In the genomic region with DNA sequence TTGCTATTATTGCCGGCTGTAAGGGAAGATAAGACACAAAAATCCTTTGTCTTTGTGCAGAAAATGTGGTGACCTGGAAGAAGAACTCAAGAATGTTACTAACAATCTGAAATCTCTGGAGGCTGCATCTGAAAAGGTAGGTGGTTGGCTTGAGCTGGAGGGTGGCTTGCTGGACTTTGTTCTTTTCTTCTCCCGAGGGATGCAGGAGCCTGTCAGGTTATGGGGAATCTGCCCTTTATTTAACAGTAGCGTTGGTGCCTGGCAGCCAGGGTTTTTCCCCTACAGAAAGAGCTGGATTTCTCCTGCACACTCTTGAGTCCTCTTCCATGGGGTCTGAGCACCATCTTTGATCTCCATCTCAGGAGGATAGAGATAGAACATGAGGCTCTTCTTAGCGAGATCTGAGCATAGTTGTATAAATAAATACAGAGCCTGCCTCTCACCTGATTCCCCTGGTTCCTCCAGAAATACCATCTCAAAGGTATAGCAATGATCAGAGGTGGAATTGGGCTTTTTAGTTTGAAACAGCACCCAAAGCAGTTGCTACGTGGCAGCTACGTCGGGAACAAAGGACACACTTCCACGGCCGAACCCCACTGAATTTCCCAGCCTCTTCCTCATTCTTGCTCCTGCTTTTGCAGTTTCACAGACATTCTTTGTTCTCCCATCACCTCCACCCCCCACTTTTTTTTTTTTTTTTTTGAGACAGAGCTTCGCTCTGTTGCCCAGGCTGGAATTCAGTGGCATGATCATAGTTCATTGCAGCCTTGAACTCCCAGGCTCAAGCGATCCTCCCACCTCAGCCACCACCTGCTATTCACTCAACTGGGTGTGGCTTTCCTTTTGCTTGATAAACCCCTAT, we compare ENCODE assay signal across 13 cellular contexts. TPM values are rescaled to one million over a fixed set of nuclear protein-coding genes. Genes with fewer than 3 reads are reported as not detected.
DNase-seq lines count a peak whose midpoint lies in the region; ATAC-seq, FAIRE-seq and TF ChIP-seq lines count a peak whose summit lies in the region.
"Had no signal": no experiment of that assay in that cellular context is flagged by ENCODE, and none has a peak within 500 bp of the region (broad histone marks: within the 10 kb centered on the region; RNA-seq: fewer than 3 reads in every experiment).

No MANE protein-coding gene starts in this region.

- H3K36me3 Mint-ChIP-seq in WTC11, result peaks cover 90% of the 10 kb centered on the region

- peaks cover 91% of the 10 kb centered on the region for H3K79me2 ChIP-seq in smooth muscle cell (ENCODE audit: low read depth)

- POLR2A ChIA-PET in WTC11 (lab: Charles Lee), result interaction anchor here (0.5 kb wide), 1 partner anchor 43 kb away, joined by 4 read pairs; no protein-coding TSS in a partner anchor

- H3K27me3 Mint-ChIP-seq in WTC11 (ENCODE audit: low read depth), result no peaks in the 10 kb centered on the region

- TF ChIP-seq CTCF in WTC11 (IDR thresholded peaks at IDR 0.05), result no peak
- no peak for TF ChIP-seq CTCF in smooth muscle cell (IDR thresholded peaks at IDR 0.05; ENCODE audit: borderline replicate concordance, insufficient read depth, poor library complexity, severe bottlenecking)

- 93% methylated on average over 11 of the region's 11 CpGs for WGBS in smooth muscle cell (ENCODE audit: low lambda C conversion rate)

- H3K4me2 ChIP-seq in smooth muscle cell, result no peak overlapping the region

- ATAC-seq in WTC11 (no peak), HG03432 (IDR thresholded peaks at IDR 0.05; ENCODE audit: unreplicated experiment) (no peak)

- H3K9me3 ChIP-seq in smooth muscle cell (replicated peaks; ENCODE audit: low read depth), result no peaks in the 10 kb centered on the region
- H3K9me3 ChIP-seq: right atrium auricular region had no signal

- no peak overlapping the region for H3K4me3 Mint-ChIP-seq in WTC11

- no peak overlapping the region for H3K9ac ChIP-seq in smooth muscle cell (ENCODE audit: low read depth)

- H3K4me3 ChIP-seq in smooth muscle cell, result no peak overlapping the region
- H3K4me3 ChIP-seq: right atrium auricular region had no signal

- FAIRE-seq in GM12892 (lab: Jason Lieb, UNC), result no peak
- FAIRE-seq: islet of Langerhans had no signal

- DNase-seq in GM12892 (ENCODE audit: insufficient read length), result no peak
- no peak for DNase-seq in WTC11 (ENCODE audit: low spot score)
- no peak for DNase-seq in smooth muscle cell (lab: John Stamatoyannopoulos, UW; ENCODE audit: unreplicated experiment)
- DNase-seq in EL, result no peak
- no peak for DNase-seq in stimulated activated CD4-positive, alpha-beta T cell treated with anti-CD3 and anti-CD28 coated beads, Interleukin-15, amount 100 ng/mL, for 24 hours
- no peak for DNase-seq in GM19238 (ENCODE audit: insufficient read length, low spot score)
- DNase-seq: activated CD4-positive, alpha-beta T cell treated with anti-CD3 and anti-CD28 coated beads, Interleukin-2, amount 50 U/mL, for 4 hours; KG1; Right ventricle myocardium superior had no signal

- no peaks in the 10 kb centered on the region for H3K4me1 ChIP-seq in smooth muscle cell (ENCODE audit: low read depth)

- CTCF ChIA-PET in WTC11 (lab: Charles Lee), result interaction anchor here (0.6 to 1.5 kb wide), 4 partner anchors 15 to 188 kb away, joined by 3 to 4 read pairs (median 3); no protein-coding TSS in a partner anchor

- no peaks in the 10 kb centered on the region for H3K4me1 Mint-ChIP-seq in WTC11

- H3K27me3 ChIP-seq in layer of hippocampus (ENCODE audit: control insufficient read depth, insufficient read depth, low read length) (no peaks in the 10 kb centered on the region), smooth muscle cell (ENCODE audit: low read depth) (no peaks in the 10 kb centered on the region)
- H3K27me3 ChIP-seq: right atrium auricular region had no signal

- no peak overlapping the region for H2AFZ ChIP-seq in smooth muscle cell (ENCODE audit: low read depth)

- H3K36me3 ChIP-seq in smooth muscle cell (ENCODE audit: low read depth), result peaks cover 46% of the 10 kb centered on the region

- H4K20me1 ChIP-seq in smooth muscle cell (ENCODE audit: low read depth), result peaks cover 100% of the 10 kb centered on the region

- H3K9me3 Mint-ChIP-seq in WTC11, result no peaks in the 10 kb centered on the region

- H3K27ac Mint-ChIP-seq in WTC11, result peak overlapping the region; percentile 53; the same call in 1 of the 2 replicates

- peaks cover 97% of the 10 kb centered on the region for H3F3A ChIP-seq in smooth muscle cell (ENCODE audit: low read depth)

- TF ChIP-seq POLR2A in GM12892 (IDR thresholded peaks at IDR 0.05; ENCODE audit: low read depth, low read length), result peak; percentile 27; the same call in 1 of the 2 replicates

- peak overlapping the region; percentile 27 for H3K27ac ChIP-seq in layer of hippocampus (ENCODE audit: low read depth, low read length)
- H3K27ac ChIP-seq in smooth muscle cell (ENCODE audit: low read depth), result peak overlapping the region; percentile 57
- H3K27ac ChIP-seq: right atrium auricular region had no signal

TF ChIP-seq in WTC11, 78 proteins besides CTCF, POLR2A, EP300 and RAD21 (continues in another document):
- TF ChIP-seq PRRX2 (CRISPR knock-in tag; IDR thresholded peaks at IDR 0.05) (no peak), SOX15 (CRISPR knock-in tag; IDR thresholded peaks at IDR 0.05) (no peak), GABPB1 (CRISPR knock-in tag; IDR thresholded peaks at IDR 0.05) (no peak), NFATC4 (CRISPR knock-in tag; IDR thresholded peaks at IDR 0.05) (no peak), ZBTB21 (CRISPR knock-in tag; IDR thresholded peaks at IDR 0.05; ENCODE audit: borderline replicate concordance) (no peak), FOXK1 (CRISPR knock-in tag; IDR thresholded peaks at IDR 0.05) (no peak), IRF2 (CRISPR knock-in tag; IDR thresholded peaks at IDR 0.05; ENCODE audit: borderline replicate concordance, low read depth) (no peak), ZNF317 (CRISPR knock-in tag; IDR thresholded peaks at IDR 0.05; ENCODE audit: borderline replicate concordance, low read depth) (no peak), CBFB (CRISPR knock-in tag; IDR thresholded peaks at IDR 0.05; ENCODE audit: low read depth) (no peak), ZBTB43 (CRISPR knock-in tag; IDR thresholded peaks at IDR 0.05) (no peak)
- TF ChIP-seq, protein P1, sequence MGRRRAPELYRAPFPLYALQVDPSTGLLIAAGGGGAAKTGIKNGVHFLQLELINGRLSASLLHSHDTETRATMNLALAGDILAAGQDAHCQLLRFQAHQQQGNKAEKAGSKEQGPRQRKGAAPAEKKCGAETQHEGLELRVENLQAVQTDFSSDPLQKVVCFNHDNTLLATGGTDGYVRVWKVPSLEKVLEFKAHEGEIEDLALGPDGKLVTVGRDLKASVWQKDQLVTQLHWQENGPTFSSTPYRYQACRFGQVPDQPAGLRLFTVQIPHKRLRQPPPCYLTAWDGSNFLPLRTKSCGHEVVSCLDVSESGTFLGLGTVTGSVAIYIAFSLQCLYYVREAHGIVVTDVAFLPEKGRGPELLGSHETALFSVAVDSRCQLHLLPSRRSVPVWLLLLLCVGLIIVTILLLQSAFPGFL (CRISPR knock-in tag; IDR thresholded peaks at IDR 0.05; ENCODE audit: borderline replicate concordance), result no peak
- TF ChIP-seq, protein P2, sequence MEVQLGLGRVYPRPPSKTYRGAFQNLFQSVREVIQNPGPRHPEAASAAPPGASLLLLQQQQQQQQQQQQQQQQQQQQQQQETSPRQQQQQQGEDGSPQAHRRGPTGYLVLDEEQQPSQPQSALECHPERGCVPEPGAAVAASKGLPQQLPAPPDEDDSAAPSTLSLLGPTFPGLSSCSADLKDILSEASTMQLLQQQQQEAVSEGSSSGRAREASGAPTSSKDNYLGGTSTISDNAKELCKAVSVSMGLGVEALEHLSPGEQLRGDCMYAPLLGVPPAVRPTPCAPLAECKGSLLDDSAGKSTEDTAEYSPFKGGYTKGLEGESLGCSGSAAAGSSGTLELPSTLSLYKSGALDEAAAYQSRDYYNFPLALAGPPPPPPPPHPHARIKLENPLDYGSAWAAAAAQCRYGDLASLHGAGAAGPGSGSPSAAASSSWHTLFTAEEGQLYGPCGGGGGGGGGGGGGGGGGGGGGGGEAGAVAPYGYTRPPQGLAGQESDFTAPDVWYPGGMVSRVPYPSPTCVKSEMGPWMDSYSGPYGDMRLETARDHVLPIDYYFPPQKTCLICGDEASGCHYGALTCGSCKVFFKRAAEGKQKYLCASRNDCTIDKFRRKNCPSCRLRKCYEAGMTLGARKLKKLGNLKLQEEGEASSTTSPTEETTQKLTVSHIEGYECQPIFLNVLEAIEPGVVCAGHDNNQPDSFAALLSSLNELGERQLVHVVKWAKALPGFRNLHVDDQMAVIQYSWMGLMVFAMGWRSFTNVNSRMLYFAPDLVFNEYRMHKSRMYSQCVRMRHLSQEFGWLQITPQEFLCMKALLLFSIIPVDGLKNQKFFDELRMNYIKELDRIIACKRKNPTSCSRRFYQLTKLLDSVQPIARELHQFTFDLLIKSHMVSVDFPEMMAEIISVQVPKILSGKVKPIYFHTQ (CRISPR knock-in tag; IDR thresholded peaks at IDR 0.05), result no peak
- TF ChIP-seq, protein P3, sequence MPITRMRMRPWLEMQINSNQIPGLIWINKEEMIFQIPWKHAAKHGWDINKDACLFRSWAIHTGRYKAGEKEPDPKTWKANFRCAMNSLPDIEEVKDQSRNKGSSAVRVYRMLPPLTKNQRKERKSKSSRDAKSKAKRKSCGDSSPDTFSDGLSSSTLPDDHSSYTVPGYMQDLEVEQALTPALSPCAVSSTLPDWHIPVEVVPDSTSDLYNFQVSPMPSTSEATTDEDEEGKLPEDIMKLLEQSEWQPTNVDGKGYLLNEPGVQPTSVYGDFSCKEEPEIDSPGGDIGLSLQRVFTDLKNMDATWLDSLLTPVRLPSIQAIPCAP (CRISPR knock-in tag; IDR thresholded peaks at IDR 0.05), result no peak

RNA-seq across cellular contexts. Expression of gene TPM4, which starts 12.9 kb away (rescaled TPM):
- polyA plus RNA-seq in GM12892 (2012; ENCODE audit: missing spikeins), result 494 TPM
- total RNA-seq in WTC11 (2021) (302 to 327 TPM (median 323 TPM) in 3 replicates), smooth muscle cell (1,074 and 1,158 TPM in 2 replicates)
- polyA plus RNA-seq in smooth muscle cell, result 921 and 1,070 TPM in 2 replicates

RNA-seq across cellular contexts. Expression of gene RAB8A, which starts 22.5 kb away (rescaled TPM):
- 158 TPM for polyA plus RNA-seq in GM12892 (2012; ENCODE audit: missing spikeins)
- total RNA-seq in WTC11 (2021) (68.4 to 81.8 TPM (median 74.0 TPM) in 3 replicates), smooth muscle cell (47.3 and 60.2 TPM in 2 replicates)
- 90.5 and 96.0 TPM in 2 replicates for polyA plus RNA-seq in smooth muscle cell

RNA-seq across cellular contexts. Expression of gene HSH2D, which starts 54.3 kb away (rescaled TPM):
- 89.1 TPM for polyA plus RNA-seq in GM12892 (2012; ENCODE audit: missing spikeins)
- 1.6 to 3.2 TPM (median 3.0 TPM) in 3 replicates for total RNA-seq in WTC11 (2021)
- 0.22 TPM in 1 of 2 replicates, not detected in the other for total RNA-seq in smooth muscle cell
- polyA plus RNA-seq in smooth muscle cell, result 0.07 and 0.17 TPM in 2 replicates
